ENCODE assay signal across 12 cellular contexts in the genomic region with DNA sequence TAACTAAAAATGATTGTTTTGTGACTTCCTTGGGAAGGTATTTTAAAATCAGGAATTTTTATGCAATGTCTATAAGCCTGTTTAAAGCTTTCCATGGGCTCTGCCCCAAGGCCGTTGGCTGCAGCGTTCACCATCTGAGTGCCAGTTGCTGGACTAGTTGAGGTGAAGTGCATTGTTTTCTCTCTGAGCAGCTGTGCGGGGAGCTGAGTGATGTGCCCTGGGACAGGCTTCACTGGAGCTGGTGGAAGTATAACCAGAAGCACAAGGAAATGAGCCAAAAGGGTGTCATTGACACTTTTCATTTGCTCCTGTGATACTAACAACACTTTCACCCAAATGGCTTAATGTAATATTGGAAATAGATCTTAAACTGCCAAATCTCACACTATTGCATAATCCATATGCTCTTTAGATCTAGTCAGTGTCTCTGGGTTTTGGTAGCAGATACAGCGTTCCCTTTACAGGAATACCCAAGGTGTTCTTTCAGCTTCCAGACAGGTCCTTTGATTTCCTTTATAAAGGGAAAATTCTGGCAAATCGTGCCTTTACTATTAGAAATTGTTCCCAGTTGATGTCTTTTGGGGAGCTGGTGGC.
"Had no signal": no experiment of that assay in that cellular context is flagged by ENCODE, and none has a peak within 500 bp of the region (broad histone marks: within the 10 kb centered on the region; RNA-seq: fewer than 3 reads in every experiment).

No MANE protein-coding gene starts in this region.

- H3K27ac ChIP-seq: gastroesophageal sphincter, suprapubic skin, upper lobe of left lung had no signal

- ATAC-seq: gastroesophageal sphincter; natural killer cell treated with Interleukin-12 subunit alpha and Interleukin-12 subunit beta and Interleukin-15 and Interleukin-18, amount 100 ng/mL, for 72 hours; stimulated activated naive CD8-positive, alpha-beta T cell treated with anti-CD3 and anti-CD28 coated beads, Interleukin-15, Interleukin-2, amounts not matched to agents 100 U/mL and 50 U/mL, for 24 hours had no signal

- H3K9me3 ChIP-seq: gastroesophageal sphincter, suprapubic skin, upper lobe of left lung had no signal

- H3K4me1 ChIP-seq: gastroesophageal sphincter, upper lobe of left lung had no signal

- H3K4me3 ChIP-seq: gastroesophageal sphincter, suprapubic skin, upper lobe of left lung had no signal

- DNase-seq: activated B cell treated with CpG ODN at 0.5 μM for 24 hours; activated CD4-positive, alpha-beta T cell treated with anti-CD3 and anti-CD28 coated beads, Interleukin-2, amount 50 U/mL, for 1 hour; activated effector memory CD4-positive, alpha-beta T cell treated with Interleukin-2 at 50 U/mL for 16 hours; effector memory CD4-positive, alpha-beta T cell; mammary epithelial cell; stimulated activated CD4-positive, alpha-beta T cell treated with anti-CD3 and anti-CD28 coated beads, Interleukin-4, amount 100 ng/mL, for 1 hour; stimulated activated CD8-positive, alpha-beta memory T cell treated with anti-CD3 and anti-CD28 coated beads, Interleukin-4, amount 100 ng/mL, for 48 hours; stimulated activated naive CD8-positive, alpha-beta T cell treated with anti-CD3 and anti-CD28 coated beads, Interleukin-15, Interleukin-2, amounts not matched to agents 100 U/mL and 50 U/mL, for 24 hours; upper lobe of left lung had no signal

- H3K27me3 ChIP-seq: gastroesophageal sphincter, suprapubic skin, upper lobe of left lung had no signal
